ENCODE assay signal across 9 cellular contexts in the genomic region with DNA sequence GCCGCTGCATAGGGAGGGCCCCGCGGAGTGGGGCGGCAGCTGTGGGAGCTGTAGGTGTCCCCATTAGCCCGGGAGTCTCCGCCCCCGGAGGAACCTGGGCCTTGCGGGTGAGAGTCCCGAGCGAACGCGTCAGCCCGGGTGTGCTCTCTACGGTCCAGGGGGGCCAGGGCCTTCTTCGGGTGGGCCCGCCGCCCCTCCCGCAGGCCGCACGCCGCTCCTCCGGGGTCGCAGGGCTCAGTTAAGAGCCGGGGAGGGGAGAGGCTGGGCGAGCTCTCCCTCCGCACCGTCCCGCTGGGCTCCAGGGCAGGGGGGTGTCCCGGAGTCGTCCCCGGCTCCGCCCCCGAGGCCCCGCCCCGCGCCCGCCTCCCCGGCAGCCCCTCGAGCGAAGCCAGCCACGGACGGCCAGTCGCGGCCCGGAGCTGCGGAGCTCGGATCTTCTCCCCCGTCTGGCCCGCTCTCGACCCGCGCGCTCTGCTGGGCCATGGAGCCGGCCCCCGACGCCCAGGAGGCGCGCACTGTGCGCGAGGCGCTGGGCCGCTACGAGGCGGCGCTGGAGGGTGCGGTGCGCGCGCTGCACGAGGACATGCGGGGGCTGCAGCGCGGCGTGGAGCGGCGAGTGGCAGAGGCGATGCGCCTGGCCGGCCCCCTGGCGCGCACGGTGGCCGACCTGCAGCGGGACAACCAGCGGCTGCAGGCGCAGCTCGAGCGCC. TPM values are rescaled to one million over a fixed set of nuclear protein-coding genes. Genes with fewer than 3 reads are reported as not detected.
A peak's percentile ranks its signal among the peaks of the same experiment; 100 is the strongest.
DNase-seq lines count a peak whose midpoint lies in the region; ATAC-seq, FAIRE-seq and TF ChIP-seq lines count a peak whose summit lies in the region.
"Had no signal": no experiment of that assay in that cellular context is flagged by ENCODE, and none has a peak within 500 bp of the region (broad histone marks: within the 10 kb centered on the region; RNA-seq: fewer than 3 reads in every experiment).

A gene (plus strand): TSS at position 405 of the 710 bp plus-strand sequence. CDS start 77 bp downstream, at position 482.

- H3K36me3 Mint-ChIP-seq in activated CD4-positive, alpha-beta memory T cell treated with anti-CD3 and anti-CD28 coated beads for 36 hours, result no peaks in the 10 kb centered on the region
- H3K36me3 Mint-ChIP-seq in activated CD4-positive, alpha-beta memory T cell treated with anti-CD3 and anti-CD28 coated beads, Interleukin-2, amount 10 ng/mL, durations not matched to agents 7 days and 5 days (ENCODE audit: low read depth), result no peaks in the 10 kb centered on the region
- H3K36me3 Mint-ChIP-seq in astrocyte (ENCODE audit: low read depth, unreplicated experiment), result no peaks in the 10 kb centered on the region

- intact Hi-C loops in activated CD4-positive, alpha-beta memory T cell treated with anti-CD3 and anti-CD28 coated beads for 36 hours (cut with micrococcal nuclease), result no loop called here
- intact Hi-C loops in transverse colon (cut with DNase I; ENCODE audit: low total_unique reads), result no loop called here

- no peak for DNase-seq in activated CD4-positive, alpha-beta memory T cell treated with anti-CD3 and anti-CD28 coated beads for 36 hours
- DNase-seq in activated CD4-positive, alpha-beta memory T cell treated with anti-CD3 and anti-CD28 coated beads, Interleukin-2, amount 10 ng/mL, durations not matched to agents 7 days and 5 days, result no peak
- DNase-seq in astrocyte (ENCODE audit: low read depth) (no peak), lung (ENCODE audit: low spot score) (no peak), transverse colon (no peak), amniotic stem cell (lab: John Stamatoyannopoulos, UW) (no peak), SKM-1 treated with dmso at 0.1 percent for 144 hours (lab: John Stamatoyannopoulos, UW; ENCODE audit: unreplicated experiment) (no peak)

- TF ChIP-seq POLR2A in transverse colon (IDR thresholded peaks at IDR 0.05), result no peak

- peak within 1 kb of the TSS; percentile 48 for H3K4me2 ChIP-seq in astrocyte (ENCODE audit: low read length)

- H3K4me1 ChIP-seq in astrocyte (ENCODE audit: insufficient read depth, low read length), result peaks cover 2% of the 10 kb centered on the region
- H3K4me1 ChIP-seq in lung (ENCODE audit: control insufficient read depth in 2 of 2, insufficient read depth in 2 of 2, low read length in 2 of 2), result peaks cover 0 to 15% of the 10 kb centered on the region in 2 donors
- peaks cover 0 to 16% (median 12%) of the 10 kb centered on the region in 4 donors for H3K4me1 ChIP-seq in transverse colon

- H3K4me1 Mint-ChIP-seq in activated CD4-positive, alpha-beta memory T cell treated with anti-CD3 and anti-CD28 coated beads for 36 hours (ENCODE audit: low read depth), result peaks cover 6% of the 10 kb centered on the region
- peaks cover 1% of the 10 kb centered on the region for H3K4me1 Mint-ChIP-seq in activated CD4-positive, alpha-beta memory T cell treated with anti-CD3 and anti-CD28 coated beads, Interleukin-2, amount 10 ng/mL, durations not matched to agents 7 days and 5 days
- H3K4me1 Mint-ChIP-seq in astrocyte (ENCODE audit: low read depth, unreplicated experiment), result peaks cover 1% of the 10 kb centered on the region

- H3K27me3 ChIP-seq in astrocyte (ENCODE audit: insufficient read depth, low read length), result peaks cover 43% of the 10 kb centered on the region
- no peaks in the 10 kb centered on the region for H3K27me3 ChIP-seq in lung (ENCODE audit: control insufficient read depth, insufficient read depth)
- H3K27me3 ChIP-seq in transverse colon, result peaks cover 46% of the 10 kb centered on the region

- H3K27ac Mint-ChIP-seq in activated CD4-positive, alpha-beta memory T cell treated with anti-CD3 and anti-CD28 coated beads for 36 hours, result no peak within 1 kb of the TSS
- H3K27ac Mint-ChIP-seq in activated CD4-positive, alpha-beta memory T cell treated with anti-CD3 and anti-CD28 coated beads, Interleukin-2, amount 10 ng/mL, durations not matched to agents 7 days and 5 days, result no peak within 1 kb of the TSS
- peak within 1 kb of the TSS; percentile 62 for H3K27ac Mint-ChIP-seq in astrocyte (ENCODE audit: unreplicated experiment)

- H3K27ac ChIP-seq in astrocyte (ENCODE audit: low read depth, low read length), result no peak within 1 kb of the TSS
- H3K27ac ChIP-seq in lung (ENCODE audit: low read depth in 1 of 2, low read length in 1 of 2), result no peak within 1 kb of the TSS
- peak within 1 kb of the TSS in 1 of 4 donors; percentile 9 for H3K27ac ChIP-seq in transverse colon

- no peak within 1 kb of the TSS for H3K9ac ChIP-seq in astrocyte (ENCODE audit: low read length)

- POLR2A ChIA-PET in activated CD4-positive, alpha-beta memory T cell treated with anti-CD3 and anti-CD28 coated beads for 36 hours (lab: Charles Lee), result no interaction called here
- POLR2A ChIA-PET in activated CD4-positive, alpha-beta memory T cell treated with anti-CD3 and anti-CD28 coated beads, Interleukin-2, amount 10 ng/mL, durations not matched to agents 7 days and 5 days (lab: Charles Lee), result no interaction called here

- WGBS in lung, 2 donors, result 1 to 2% methylated on average over 65 to 88 of the region's 88 CpGs
- WGBS in transverse colon (ENCODE audit: low coverage in 1 of 2), 2 donors, result 1% methylated on average over 46 of the region's 88 CpGs; no CpG with 5 or more reads in 1 of the 2 donors

- peak within 1 kb of the TSS; percentile 66 for H2AFZ ChIP-seq in astrocyte (ENCODE audit: low read depth, low read length)

- no peak within 1 kb of the TSS for H3K4me3 ChIP-seq in astrocyte (ENCODE audit: insufficient read depth, low read depth, low read length)
- peak within 1 kb of the TSS; percentile 22 for H3K4me3 ChIP-seq in lung
- H3K4me3 ChIP-seq in transverse colon, result peak within 1 kb of the TSS; percentile 2 to 45 (median 32)

- ATAC-seq in lung (ENCODE audit: insufficient read depth, low FRiP score) (no peak), GM18870 (IDR thresholded peaks at IDR 0.05; ENCODE audit: unreplicated experiment) (no peak)

- no peak for FAIRE-seq in astrocyte (lab: Jason Lieb, UNC)

- TF ChIP-seq CTCF in astrocyte (IDR thresholded peaks at IDR 0.05; ENCODE audit: insufficient read depth, low read depth, low read length) (no peak), lung (IDR thresholded peaks at IDR 0.05; ENCODE audit: control extremely low read depth, extremely low read depth) (no peak), transverse colon (IDR thresholded peaks at IDR 0.05) (no peak)

- H3K9me3 Mint-ChIP-seq in activated CD4-positive, alpha-beta memory T cell treated with anti-CD3 and anti-CD28 coated beads for 36 hours, result no peaks in the 10 kb centered on the region
- no peaks in the 10 kb centered on the region for H3K9me3 Mint-ChIP-seq in activated CD4-positive, alpha-beta memory T cell treated with anti-CD3 and anti-CD28 coated beads, Interleukin-2, amount 10 ng/mL, durations not matched to agents 7 days and 5 days
- H3K9me3 Mint-ChIP-seq in astrocyte (ENCODE audit: unreplicated experiment), result peaks cover 3% of the 10 kb centered on the region

- no peaks in the 10 kb centered on the region for H3K9me3 ChIP-seq in astrocyte (ENCODE audit: insufficient read depth, low read depth, low read length)
- H3K9me3 ChIP-seq in lung (ENCODE audit: control insufficient read depth in 2 of 2, insufficient read depth in 1 of 2, low read length in 1 of 2), result peaks cover 0 to 2% of the 10 kb centered on the region in 2 donors
- H3K9me3 ChIP-seq in transverse colon, result no peaks in the 10 kb centered on the region

- H3K27me3 Mint-ChIP-seq in activated CD4-positive, alpha-beta memory T cell treated with anti-CD3 and anti-CD28 coated beads for 36 hours, result peaks cover 35% of the 10 kb centered on the region
- H3K27me3 Mint-ChIP-seq in activated CD4-positive, alpha-beta memory T cell treated with anti-CD3 and anti-CD28 coated beads, Interleukin-2, amount 10 ng/mL, durations not matched to agents 7 days and 5 days, result peaks cover 46% of the 10 kb centered on the region
- H3K27me3 Mint-ChIP-seq in astrocyte (ENCODE audit: low read depth, unreplicated experiment), result peaks cover 70% of the 10 kb centered on the region

- H3K79me2 ChIP-seq in astrocyte (ENCODE audit: insufficient read depth, low read length), result no peaks in the 10 kb centered on the region

- H4K20me1 ChIP-seq in astrocyte (ENCODE audit: insufficient read depth, low read length), result no peaks in the 10 kb centered on the region

- in situ Hi-C loops in transverse colon (cut with MboI; ENCODE audit: low pct_ligation_motif_present in 1 of 4, low pct_unique_long_range_greater_than_20kb in 1 of 4, low sequenced_read_pairs in 3 of 4), result no loop called here

- CTCF ChIA-PET in activated CD4-positive, alpha-beta memory T cell treated with anti-CD3 and anti-CD28 coated beads for 36 hours (lab: Charles Lee), result interaction anchor here (0.6 to 1.5 kb wide), 4 partner anchors 10 to 18 kb away, joined by 3 to 5 read pairs (median 4); no protein-coding TSS in a partner anchor
- CTCF ChIA-PET in activated CD4-positive, alpha-beta memory T cell treated with anti-CD3 and anti-CD28 coated beads, Interleukin-2, amount 10 ng/mL, durations not matched to agents 7 days and 5 days (lab: Charles Lee), result no interaction called here

- H3K4me3 Mint-ChIP-seq in activated CD4-positive, alpha-beta memory T cell treated with anti-CD3 and anti-CD28 coated beads for 36 hours, result peak within 1 kb of the TSS; percentile 14
- no peak within 1 kb of the TSS for H3K4me3 Mint-ChIP-seq in activated CD4-positive, alpha-beta memory T cell treated with anti-CD3 and anti-CD28 coated beads, Interleukin-2, amount 10 ng/mL, durations not matched to agents 7 days and 5 days
- H3K4me3 Mint-ChIP-seq in astrocyte (ENCODE audit: unreplicated experiment), result peak within 1 kb of the TSS; percentile 77

- no peak for TF ChIP-seq EP300 in transverse colon (IDR thresholded peaks at IDR 0.05; ENCODE audit: low read depth)

- H3K36me3 ChIP-seq in astrocyte (ENCODE audit: insufficient read depth, low read length), result no peaks in the 10 kb centered on the region
- H3K36me3 ChIP-seq in lung (ENCODE audit: control insufficient read depth in 2 of 2, insufficient read depth in 2 of 2, low read length in 2 of 2), result no peaks in the 10 kb centered on the region
- H3K36me3 ChIP-seq in transverse colon, result no peaks in the 10 kb centered on the region

RNA-seq across cellular contexts. Expression of the gene that starts here (rescaled TPM):
- not detected for total RNA-seq in activated CD4-positive, alpha-beta memory T cell treated with anti-CD3 and anti-CD28 coated beads for 36 hours
- total RNA-seq in activated CD4-positive, alpha-beta memory T cell treated with anti-CD3 and anti-CD28 coated beads, Interleukin-2, amount 10 ng/mL, durations not matched to agents 7 days and 5 days, result not detected
- total RNA-seq in astrocyte (0.18 and 0.26 TPM in 2 replicates), lung (10 to 100 TPM; 10.9 to 18.1 TPM), transverse colon (under 1 TPM in 3 of 4 donors, not detected in 1; 0.16 to 0.96 (median 0.40) TPM)
- polyA plus RNA-seq in lung, result 1 to 10 TPM; 1.5 to 3.0 TPM
- total RNA-seq: mononuclear cell had no signal
